Comparison of ENCODE assay signal across 31 cellular contexts in the genomic region with DNA sequence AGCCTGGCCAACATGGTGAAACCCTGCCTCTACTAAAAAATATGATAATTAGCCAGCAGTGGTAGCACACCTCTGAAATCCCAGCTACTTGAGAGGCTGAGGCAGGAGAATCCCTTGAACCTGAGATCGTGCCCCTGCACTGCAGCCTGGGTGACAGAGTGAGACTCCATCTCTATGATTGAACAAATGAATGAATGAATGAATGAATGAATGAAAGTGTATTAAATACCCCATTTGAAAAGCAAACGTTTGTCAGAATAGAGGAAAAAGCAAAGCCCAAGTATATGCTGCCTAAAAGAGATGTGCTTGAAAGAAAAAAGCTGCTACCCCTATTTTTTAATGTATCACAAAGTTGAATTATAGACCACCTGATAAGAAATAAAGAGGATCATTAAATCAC.
"Had no signal": no experiment of that assay in that cellular context is flagged by ENCODE, and none has a peak within 500 bp of the region (broad histone marks: within the 10 kb centered on the region; RNA-seq: fewer than 3 reads in every experiment).

No MANE protein-coding gene starts in this region.

- H3K36me3 ChIP-seq: neural progenitor cell, ovary had no signal

- H3K4me3 Mint-ChIP-seq: naive thymus-derived CD4-positive, alpha-beta T cell; natural killer cell; nephron; neural progenitor cell; stimulated activated naive CD8-positive, alpha-beta T cell treated with anti-CD3 and anti-CD28 coated beads, Interleukin-15, amount 100 ng/mL, for 72 hours; type B pancreatic cell had no signal

- ATAC-seq: naive thymus-derived CD4-positive, alpha-beta T cell; natural killer cell; psoas muscle; right cardiac atrium; sciatic nerve; stimulated activated naive CD8-positive, alpha-beta T cell treated with anti-CD3 and anti-CD28 coated beads, Interleukin-15, amount 100 ng/mL, for 72 hours; stimulated activated naive CD8-positive, alpha-beta T cell treated with anti-CD3 and anti-CD28 coated beads, Interleukin-15, Interleukin-2, amounts not matched to agents 100 U/mL and 50 U/mL, for 24 hours; upper lobe of right lung had no signal

- H3K9ac ChIP-seq: neural progenitor cell, parathyroid adenoma had no signal

- H3K27ac ChIP-seq: neural progenitor cell, ovary, parathyroid adenoma, psoas muscle, skin epidermis, spleen, suprapubic skin, testis, tibial artery, transverse colon, upper lobe of right lung, uterus had no signal

- H3K4me1 ChIP-seq: neural progenitor cell, parathyroid adenoma, psoas muscle, spleen, suprapubic skin, testis, tibial artery, transverse colon, upper lobe of right lung, uterus had no signal

- H3K4me3 ChIP-seq: neural progenitor cell, ovary, psoas muscle, skin epidermis, smooth muscle cell, spleen, suprapubic skin, testis, tibial artery, transverse colon, upper lobe of right lung, uterus had no signal

- H3K9me3 Mint-ChIP-seq: naive thymus-derived CD4-positive, alpha-beta T cell; natural killer cell; stimulated activated naive CD8-positive, alpha-beta T cell treated with anti-CD3 and anti-CD28 coated beads, Interleukin-15, amount 100 ng/mL, for 72 hours; type B pancreatic cell had no signal

- H3K27ac Mint-ChIP-seq: natural killer cell, nephron, neural progenitor cell, progenitor cell of endocrine pancreas, type B pancreatic cell had no signal

- DNase-seq: naive thymus-derived CD4-positive, alpha-beta T cell; natural killer cell; occipital lobe; ovary; posterior cingulate gyrus; psoas muscle; right cardiac atrium; spleen; stimulated activated CD4-positive, alpha-beta T cell treated with anti-CD3 and anti-CD28 coated beads, Interleukin-12 subunit alpha, Interleukin-12 subunit beta, amount 100 ng/mL, for 4 hours; stimulated activated CD4-positive, alpha-beta T cell treated with anti-CD3 and anti-CD28 coated beads, Interleukin-1b, Interleukin-23, amount 100 ng/mL, for 48 hours; stimulated activated CD4-positive, alpha-beta T cell treated with anti-CD3 and anti-CD28 coated beads, Interleukin-4, amount 100 ng/mL, for 1 hour; stimulated activated CD4-positive, alpha-beta T cell treated with anti-CD3 and anti-CD28 coated beads, Interleukin-4, amount 100 ng/mL, for 4 hours; stimulated activated CD8-positive, alpha-beta memory T cell treated with anti-CD3 and anti-CD28 coated beads, Interleukin-4, amount 100 ng/mL, for 48 hours; stimulated activated naive CD4-positive, alpha-beta T cell; stimulated activated naive CD8-positive, alpha-beta T cell treated with anti-CD3 and anti-CD28 coated beads, Interleukin-15, amount 100 ng/mL, for 72 hours; stimulated activated naive CD8-positive, alpha-beta T cell treated with anti-CD3 and anti-CD28 coated beads, Interleukin-15, Interleukin-2, amounts not matched to agents 100 U/mL and 50 U/mL, for 24 hours; substantia nigra; testis; tibial artery; transverse colon; upper lobe of right lung; uterus had no signal

- H2AFZ ChIP-seq: neural progenitor cell, parathyroid adenoma had no signal

- H3K27me3 ChIP-seq: neural progenitor cell, ovary, spleen, suprapubic skin, testis, tibial artery, transverse colon, upper lobe of right lung, uterus had no signal

- H3K36me3 Mint-ChIP-seq: natural killer cell had no signal

- H3K9me3 ChIP-seq: ovary, psoas muscle, suprapubic skin, testis, tibial artery, transverse colon, upper lobe of right lung had no signal

- H3K4me2 ChIP-seq: neural progenitor cell, smooth muscle cell had no signal

- H3K4me1 Mint-ChIP-seq: nephron; neural progenitor cell; stimulated activated naive CD8-positive, alpha-beta T cell treated with anti-CD3 and anti-CD28 coated beads, Interleukin-15, amount 100 ng/mL, for 72 hours had no signal
